28 cellular contexts compared by ENCODE assay signal in the genomic region with DNA sequence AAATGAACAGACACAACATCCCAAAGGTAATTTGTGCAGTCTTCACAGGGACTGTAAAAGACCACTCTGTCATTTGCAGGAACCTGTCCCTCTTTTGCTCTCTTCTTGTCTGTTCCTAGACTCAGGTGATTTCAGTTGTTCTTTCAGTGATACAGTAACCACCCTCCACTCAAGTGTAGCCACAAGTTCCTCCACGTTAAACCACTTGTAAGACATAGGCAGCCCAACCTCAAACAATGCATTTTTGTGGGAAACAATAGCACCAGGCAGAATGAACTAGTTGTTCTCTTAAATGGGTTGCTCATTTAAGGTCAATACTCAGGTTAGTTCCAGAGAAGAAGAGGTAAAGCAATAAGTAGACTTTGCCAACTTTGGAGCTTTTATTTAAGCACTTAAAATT.
"Had no signal": no experiment of that assay in that cellular context is flagged by ENCODE, and none has a peak within 500 bp of the region (broad histone marks: within the 10 kb centered on the region; RNA-seq: fewer than 3 reads in every experiment).

No MANE protein-coding gene starts in this region.

- H3K4me3 ChIP-seq: ascending aorta had no signal

- H3K4me1 ChIP-seq: ascending aorta had no signal

- FAIRE-seq: TTC549 had no signal

- H3K27me3 ChIP-seq: ascending aorta had no signal

- DNase-seq: activated B cell treated with CpG ODN at 0.5 μM for 24 hours; activated CD4-positive, alpha-beta memory T cell treated with anti-CD3 and anti-CD28 coated beads, Interleukin-2, amount 10 ng/mL, durations not matched to agents 7 days and 5 days; activated CD4-positive, alpha-beta T cell treated with anti-CD3 and anti-CD28 coated beads for 1 hour; activated CD4-positive, alpha-beta T cell treated with anti-CD3 and anti-CD28 coated beads for 36 hours; activated CD4-positive, alpha-beta T cell treated with anti-CD3 and anti-CD28 coated beads for 48 hours; activated CD4-positive, alpha-beta T cell treated with anti-CD3 and anti-CD28 coated beads, Interleukin-2, amount 10 ng/mL, durations not matched to agents 7 days and 5 days; activated CD4-positive, alpha-beta T cell treated with anti-CD3 and anti-CD28 coated beads, Interleukin-2, amount 50 U/mL, for 48 hours; activated CD8-positive, alpha-beta memory T cell treated with anti-CD3 and anti-CD28 coated beads for 24 hours; activated CD8-positive, alpha-beta memory T cell treated with anti-CD3 and anti-CD28 coated beads, Interleukin-2, amount 10 ng/mL, durations not matched to agents 7 days and 5 days; activated CD8-positive, alpha-beta memory T cell treated with anti-CD3 and anti-CD28 coated beads, Interleukin-2, amount 50 U/mL, for 48 hours; activated CD8-positive, alpha-beta T cell treated with anti-CD3 and anti-CD28 coated beads, Interleukin-2, amount 10 ng/mL, durations not matched to agents 7 days and 5 days; activated effector memory CD4-positive, alpha-beta T cell treated with Interleukin-2 at 50 U/mL for 16 hours; activated gamma-delta T cell; activated naive CD4-positive, alpha-beta T cell treated with anti-CD3 and anti-CD28 coated beads, Interleukin-2, amount 10 ng/mL, durations not matched to agents 7 days and 5 days; activated naive CD4-positive, alpha-beta T cell treated with Interleukin-2 at 50 U/mL for 16 hours; activated naive CD8-positive, alpha-beta T cell treated with anti-CD3 and anti-CD28 coated beads, Interleukin-2, amount 10 ng/mL, durations not matched to agents 7 days and 5 days; activated naive CD8-positive, alpha-beta T cell treated with anti-CD3 and anti-CD28 coated beads, Interleukin-2, amount 50 U/mL, for 24 hours; activated T-cell treated with anti-CD3 and anti-CD28 coated beads, Interleukin-2, amount 50 U/mL, for 24 hours; activated T-cell treated with anti-CD3 and anti-CD28 coated beads, Interleukin-2, amount 50 U/mL, for 48 hours; amygdala; anterior cingulate cortex; central memory CD4-positive, alpha-beta T cell; T-helper 1 cell; T-helper 2 cell; T-helper 9 cell had no signal

- H3K27ac ChIP-seq: ascending aorta, VCaP had no signal

- H3K9me3 ChIP-seq: ascending aorta had no signal

- H3K36me3 ChIP-seq: ascending aorta had no signal
